Comparison of ENCODE assay signal across 8 cellular contexts in the genomic region with DNA sequence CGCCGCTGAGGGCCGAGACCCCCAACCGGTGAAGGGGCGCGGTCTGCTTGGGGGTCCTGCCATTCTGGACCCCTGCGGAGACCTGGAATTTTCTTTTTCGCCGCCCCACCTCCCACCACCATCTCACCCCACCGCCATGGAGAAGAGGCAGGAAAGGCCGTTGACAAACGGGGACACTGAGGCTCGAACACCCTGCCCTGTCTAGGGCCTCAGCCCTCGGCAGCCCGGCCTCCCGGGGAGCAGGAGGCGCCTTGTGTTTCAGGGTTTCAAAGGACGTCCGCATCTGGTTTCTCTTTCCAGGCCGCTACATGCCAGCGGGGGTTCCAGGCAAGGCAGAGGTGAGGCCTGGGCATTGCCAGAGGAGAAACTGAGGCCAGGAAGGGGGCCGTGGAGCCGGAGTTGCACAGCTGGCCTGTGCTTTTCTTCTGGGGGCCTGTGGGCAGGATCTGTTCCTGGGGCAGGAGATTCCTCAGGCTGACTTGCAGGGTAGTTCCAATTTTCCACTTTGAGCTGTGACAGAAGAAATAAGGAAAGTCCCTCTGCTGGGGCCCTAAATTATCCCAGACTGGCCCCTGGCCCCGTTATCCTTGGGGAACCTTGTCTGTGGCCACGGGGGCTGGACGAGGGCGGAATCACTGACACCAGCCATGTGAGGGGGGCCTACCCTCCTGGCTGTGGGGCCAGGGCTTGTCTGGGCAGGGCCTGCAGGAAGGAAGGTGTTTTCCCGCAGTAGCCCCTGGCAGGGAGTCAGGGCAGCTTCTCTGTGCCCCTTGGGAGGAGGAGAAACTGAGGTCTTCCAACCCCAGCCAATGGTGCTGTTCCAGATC. TPM values are rescaled to one million over a fixed set of nuclear protein-coding genes. Genes with fewer than 3 reads are reported as not detected.
A peak's percentile ranks its signal among the peaks of the same experiment; 100 is the strongest.
DNase-seq lines count a peak whose midpoint lies in the region; ATAC-seq and TF ChIP-seq lines count a peak whose summit lies in the region.

No MANE protein-coding gene starts in this region.

- no peaks in the 10 kb centered on the region for H3K9me3 Mint-ChIP-seq in CD4-positive, alpha-beta T cell
- H3K9me3 Mint-ChIP-seq in MCF 10A (ENCODE audit: unreplicated experiment): no peaks in the 10 kb centered on the region

- peaks cover 8% of the 10 kb centered on the region for H3K4me1 Mint-ChIP-seq in CD4-positive, alpha-beta T cell (ENCODE audit: low read depth)
- H3K4me1 Mint-ChIP-seq in MCF 10A (ENCODE audit: insufficient read depth, unreplicated experiment): peaks cover 37% of the 10 kb centered on the region

- intact Hi-C loops in CD4-positive, alpha-beta T cell (cut with DNase I, micrococcal nuclease): loop anchor here (1.0 to 5.0 kb wide), 3 partner anchors 15 to 1172 kb away; partner anchors contain the start of gene TTYH3 (in 1 of the 2)
- intact Hi-C loops in MCF 10A (cut with micrococcal nuclease): no loop called here
- intact Hi-C loops in right lobe of liver (cut with DNase I): no loop called here
- intact Hi-C loops in thyroid gland (cut with DNase I): no loop called here

- 8% methylated on average over 6 of the region's 28 CpGs for WGBS in right lobe of liver (ENCODE audit: insufficient coverage, low coverage, low lambda C conversion rate, missing lambda C conversion rate)
- 22 to 24% methylated on average over 18 to 19 of the region's 28 CpGs for WGBS in thyroid gland, 2 donors

- DNase-seq in CD4-positive, alpha-beta T cell: peak in 1 of 10 experiments; percentile 12
- DNase-seq in HT-29 (ENCODE audit: low spot score) (peak; percentile 19), MCF 10A (ENCODE audit: unreplicated experiment) (no peak), right lobe of liver (peak in 1 of 3 donors; percentile 49), thyroid gland (peak; percentile 48 to 50), KG1 (lab: John Stamatoyannopoulos, UW) (no peak)

- CTCF ChIA-PET in CD4-positive, alpha-beta T cell (lab: Charles Lee): interaction anchor here (0.6 kb wide), 1 partner anchor 35 kb away, joined by 3 read pairs; no protein-coding TSS in a partner anchor
- CTCF ChIA-PET in MCF 10A (lab: Yijun Ruan, JAX): interaction anchor here (1.0 kb wide), 2 partner anchors 27 to 56 kb away, joined by 3 read pairs; no protein-coding TSS in a partner anchor

- BruUV-seq in MCF 10A (replicated peaks; lab: Mats Ljungman, UMichigan): no TSS peak

- TF ChIP-seq CTCF in CD4-positive, alpha-beta T cell (IDR thresholded peaks at IDR 0.05): no peak
- TF ChIP-seq CTCF in MCF 10A (IDR thresholded peaks at IDR 0.05; ENCODE audit: unreplicated experiment) (no peak), right lobe of liver (IDR thresholded peaks at IDR 0.05) (no peak), thyroid gland (IDR thresholded peaks at IDR 0.05) (no peak)

- H3K4me3 ChIP-seq in right lobe of liver (peak overlapping the region; percentile 39 to 57 (median 45)), thyroid gland (replicated peaks in 1 of 3) (peak overlapping the region in 2 of 3 donors; percentile 29 to 34)

- H3K27me3 Mint-ChIP-seq in CD4-positive, alpha-beta T cell: no peaks in the 10 kb centered on the region
- H3K27me3 Mint-ChIP-seq in MCF 10A (ENCODE audit: insufficient read depth, unreplicated experiment): no peaks in the 10 kb centered on the region

- POLR2A ChIA-PET in CD4-positive, alpha-beta T cell (lab: Charles Lee): interaction anchor here (1.7 kb wide), 1 partner anchor 15 kb away, joined by 4 read pairs; no protein-coding TSS in a partner anchor
- POLR2A ChIA-PET in MCF 10A (lab: Yijun Ruan, JAX): interaction anchor here (2.6 kb wide), 1 partner anchor 96 kb away, joined by 9 read pairs; the partner anchor contains the start of gene TMEM184A

- peak overlapping the region; percentile 56 for H3K27ac Mint-ChIP-seq in CD4-positive, alpha-beta T cell
- peak overlapping the region; percentile 73 for H3K27ac Mint-ChIP-seq in MCF 10A (ENCODE audit: low read depth, unreplicated experiment)

- H3K9me3 ChIP-seq in CD4-positive, alpha-beta T cell (ENCODE audit: control insufficient read depth, low read length): no peaks in the 10 kb centered on the region
- H3K9me3 ChIP-seq in right lobe of liver: no peaks in the 10 kb centered on the region
- H3K9me3 ChIP-seq in thyroid gland: no peaks in the 10 kb centered on the region

- H3K4me3 Mint-ChIP-seq in CD4-positive, alpha-beta T cell: peak overlapping the region; percentile 85
- peak overlapping the region; percentile 54 for H3K4me3 Mint-ChIP-seq in MCF 10A (ENCODE audit: unreplicated experiment)

- H3K36me3 ChIP-seq in right lobe of liver (no peaks in the 10 kb centered on the region), thyroid gland (no peaks in the 10 kb centered on the region)

- H3K36me3 Mint-ChIP-seq in CD4-positive, alpha-beta T cell (ENCODE audit: low read depth): no peaks in the 10 kb centered on the region
- peaks cover 4% of the 10 kb centered on the region for H3K36me3 Mint-ChIP-seq in MCF 10A (ENCODE audit: insufficient read depth, unreplicated experiment)

- peaks cover 0 to 35% (median 10%) of the 10 kb centered on the region in 4 donors for H3K4me1 ChIP-seq in right lobe of liver
- peaks cover 20 to 55% of the 10 kb centered on the region in 2 donors for H3K4me1 ChIP-seq in thyroid gland

- TF ChIP-seq POLR2A in right lobe of liver (IDR thresholded peaks at IDR 0.05): no peak
- no peak for TF ChIP-seq POLR2A in thyroid gland (IDR thresholded peaks at IDR 0.05)

- no peaks in the 10 kb centered on the region for H3K27me3 ChIP-seq in CD4-positive, alpha-beta T cell (ENCODE audit: control insufficient read depth, insufficient read depth, low read length)
- H3K27me3 ChIP-seq in right lobe of liver (no peaks in the 10 kb centered on the region), thyroid gland (no peaks in the 10 kb centered on the region)

- no peak for ATAC-seq in CD4-positive, alpha-beta T cell (ENCODE audit: poor library complexity)
- ATAC-seq in right lobe of liver (no peak), HG02759 (IDR thresholded peaks at IDR 0.05; ENCODE audit: unreplicated experiment) (no peak), HG03469 (IDR thresholded peaks at IDR 0.05; ENCODE audit: unreplicated experiment) (no peak)

- no peak overlapping the region for H3K27ac ChIP-seq in CD4-positive, alpha-beta T cell (ENCODE audit: low read depth, low read length)
- H3K27ac ChIP-seq in right lobe of liver: peak overlapping the region; percentile 82 to 97 (median 93)
- H3K27ac ChIP-seq in thyroid gland: peak overlapping the region; percentile 64 to 80 (median 66)

RNA-seq across cellular contexts. Expression of gene MICALL2, which starts 0.9 kb away (rescaled TPM):
- total RNA-seq in CD4-positive, alpha-beta T cell: 1 to 10 TPM; 1.9 to 2.2 TPM
- total RNA-seq in HT-29 (2014; rRNA removed; shearing (Covaris generic)): 151 and 155 TPM in 2 replicates
- total RNA-seq in MCF 10A (2022) (12.3 and 15.8 TPM in 2 replicates), right lobe of liver (10 to 100 TPM in 5 of 6 experiments, 1 to 10 TPM in 1; 8.2 to 23.8 (median 13.6) TPM), thyroid gland (10 to 100 TPM; 10.0 to 16.6 (median 14.3) TPM)

RNA-seq across cellular contexts. Expression of gene INTS1, which starts 44.0 kb away (rescaled TPM):
- total RNA-seq in CD4-positive, alpha-beta T cell: 10 to 100 TPM; 91.0 to 91.5 TPM
- 117 and 141 TPM in 2 replicates for total RNA-seq in HT-29 (2014; rRNA removed; shearing (Covaris generic))
- total RNA-seq in MCF 10A (2022) (86.3 and 93.5 TPM in 2 replicates), right lobe of liver (10 to 100 TPM; 30.1 to 49.6 (median 41.2) TPM), thyroid gland (10 to 100 TPM; 34.5 to 72.3 (median 65.5) TPM)

Comparison
In these comparisons a context has a peak if more than half of its experiments do, and no peak if none do; other contexts are left out.
1. DNase-seq: peak in HT-29 (single experiment) and thyroid gland (2 of 2); none in MCF 10A (single experiment) and KG1 (single experiment).
2. intact Hi-C loops: an anchor here in CD4-positive, alpha-beta T cell (1.0 to 5.0 kb wide); none called in MCF 10A, right lobe of liver and thyroid gland.